ENCODE assay signal across 15 cellular contexts in genomic region chrX:134936542-134936941, GRCh38. TPM values are rescaled to one million over a fixed set of nuclear protein-coding genes. Genes with fewer than 3 reads are reported as not detected.
A peak's percentile ranks its signal among the peaks of the same experiment; 100 is the strongest.
DNase-seq lines count a peak whose midpoint lies in the region; ATAC-seq and TF ChIP-seq lines count a peak whose summit lies in the region.
"Had no signal": no experiment of that assay in that cellular context is flagged by ENCODE, and none has a peak within 500 bp of the region (broad histone marks: within the 10 kb centered on the region; RNA-seq: fewer than 3 reads in every experiment).

No MANE protein-coding gene starts in this region.

- H2AFZ ChIP-seq in PC-3 (ENCODE audit: low read length): peak overlapping the region; percentile 20; the same call in 1 of the 2 replicates

- H3K9me3 ChIP-seq in PC-3 (ENCODE audit: low read length): no peaks in the 10 kb centered on the region
- H3K9me3 ChIP-seq: mucosa of descending colon had no signal

- H3K36me3 ChIP-seq in PC-3 (ENCODE audit: low read depth, low read length): no peaks in the 10 kb centered on the region

- intact Hi-C loops in PC-3 (cut with micrococcal nuclease): no loop called here
- intact Hi-C loops in posterior vena cava (cut with DNase I): no loop called here

- CTCF ChIA-PET in PC-3 (lab: Charles Lee): no interaction called here

- no peaks in the 10 kb centered on the region for H3K27me3 ChIP-seq in PC-3 (ENCODE audit: low read length)

- H3K4me3 Mint-ChIP-seq in nephron: no peak overlapping the region
- H3K4me3 Mint-ChIP-seq: CD4-positive, alpha-beta T cell; T-cell had no signal

- H3K4me2 ChIP-seq in PC-3 (ENCODE audit: low read length): peak overlapping the region; percentile 9

- no peaks in the 10 kb centered on the region for H4K20me1 ChIP-seq in PC-3 (ENCODE audit: low read length)

- peaks cover 23% of the 10 kb centered on the region for H3K4me1 ChIP-seq in PC-3 (ENCODE audit: insufficient read depth, low read length)

- no peaks in the 10 kb centered on the region for H3K79me2 ChIP-seq in PC-3 (ENCODE audit: low read length)

- H3K4me3 ChIP-seq in PC-3 (ENCODE audit: low read length): no peak overlapping the region
- H3K4me3 ChIP-seq: mucosa of descending colon had no signal

- DNase-seq in Daoy (ENCODE audit: low read depth) (peak; percentile 17), PC-3 (peak; percentile 64), dermis microvascular lymphatic vessel endothelial cell (ENCODE audit: low read depth in 2 of 2) (peak; percentile 21 to 55), AG08396 (ENCODE audit: low spot score) (no peak), NOMO-1 treated with DMSO at 0.1 percent for 48 hours (lab: John Stamatoyannopoulos, UW; ENCODE audit: unreplicated experiment) (no peak), posterior vena cava (ENCODE audit: low spot score) (no peak), NCI-H1694 treated with DMSO at 0.1 percent for 48 hours (lab: John Stamatoyannopoulos, UW) (no peak)
- DNase-seq: activated T-cell treated with anti-CD3 and anti-CD28 coated beads, Interleukin-2, amount 50 U/mL, for 48 hours; anterior cingulate cortex; CD4-positive, alpha-beta T cell; Karpas-422; mucosa of descending colon; right cardiac atrium; T-cell had no signal

- no peaks in the 10 kb centered on the region for H3K27me3 Mint-ChIP-seq in nephron (ENCODE audit: low read depth)
- H3K27me3 Mint-ChIP-seq: CD4-positive, alpha-beta T cell had no signal

- H3K36me3 Mint-ChIP-seq in nephron (ENCODE audit: low read depth): no peaks in the 10 kb centered on the region
- H3K36me3 Mint-ChIP-seq: T-cell had no signal

- H3K4me1 Mint-ChIP-seq in nephron: peaks cover 36% of the 10 kb centered on the region
- H3K4me1 Mint-ChIP-seq: T-cell had no signal

- no peaks in the 10 kb centered on the region for H3K9me2 ChIP-seq in PC-3 (replicated peaks; ENCODE audit: low read length)

- H3K27ac Mint-ChIP-seq in nephron: peak overlapping the region; percentile 65 to 84 (median 79)
- H3K27ac Mint-ChIP-seq: CD4-positive, alpha-beta T cell; T-cell had no signal

- H3K9me3 Mint-ChIP-seq in nephron: peaks cover 7% of the 10 kb centered on the region
- H3K9me3 Mint-ChIP-seq: CD4-positive, alpha-beta T cell; T-cell had no signal

- H3K9ac ChIP-seq in PC-3 (ENCODE audit: low read length): no peak overlapping the region

- POLR2A ChIA-PET in PC-3 (lab: Charles Lee; ENCODE audit: unreplicated experiment): no interaction called here

- 0 out of 2 replicates have a peak overlapping the region, but pooled peaks have one; percentile 19 for H3K27ac ChIP-seq in PC-3 (ENCODE audit: low read length)

- H3F3A ChIP-seq in PC-3 (ENCODE audit: low read length, unreplicated experiment): no peaks in the 10 kb centered on the region

- TF ChIP-seq CTCF in PC-3 (conservative IDR thresholded peaks at IDR 0.05; ENCODE audit: low read depth, low read length): no peak
- TF ChIP-seq CTCF in nephron (IDR thresholded peaks at IDR 0.05; ENCODE audit: unreplicated experiment in 3 of 3): no peak

- BruUV-seq in PC-3 (replicated peaks; lab: Mats Ljungman, UMichigan): no TSS peak

- peak; percentile 59 for ATAC-seq in PC-3
- ATAC-seq: mucosa of descending colon, right cardiac atrium, T-cell had no signal

RNA-seq across cellular contexts. Expression of gene MOSPD1, which starts 21.5 kb away (rescaled TPM):
- 25.5 and 41.9 TPM in 2 replicates for total RNA-seq in Daoy (2014; rRNA removed; shearing (Covaris generic))
- 16.0 and 27.5 TPM in 2 replicates for total RNA-seq in PC-3 (2014; rRNA removed)
- 13.9 and 17.6 TPM in 2 replicates for total RNA-seq in dermis microvascular lymphatic vessel endothelial cell
- total RNA-seq in posterior vena cava: 10 to 100 TPM; 11.9 to 13.2 TPM

RNA-seq across cellular contexts. Expression of gene SMIM10, which starts 54.2 kb away (rescaled TPM):
- total RNA-seq in Daoy (2014; rRNA removed; shearing (Covaris generic)): 2.7 and 3.1 TPM in 2 replicates
- total RNA-seq in PC-3 (2014; rRNA removed) (not detected in 2 replicates), dermis microvascular lymphatic vessel endothelial cell (1.5 and 1.9 TPM in 2 replicates), posterior vena cava (10 to 100 TPM; 17.0 to 20.0 TPM)
- total RNA-seq: CD4-positive, alpha-beta T cell; T-cell had no signal

Comparison
In these comparisons a context has a peak if more than half of its experiments do, and no peak if none do; other contexts are left out.
1. DNase-seq: peak in Daoy (single experiment), PC-3 (single experiment) and dermis microvascular lymphatic vessel endothelial cell (2 of 2); none in AG08396 (single experiment), NOMO-1 treated with DMSO at 0.1 percent for 48 hours (single experiment), posterior vena cava (single experiment) and NCI-H1694 treated with DMSO at 0.1 percent for 48 hours (single experiment).